In the genomic region with DNA sequence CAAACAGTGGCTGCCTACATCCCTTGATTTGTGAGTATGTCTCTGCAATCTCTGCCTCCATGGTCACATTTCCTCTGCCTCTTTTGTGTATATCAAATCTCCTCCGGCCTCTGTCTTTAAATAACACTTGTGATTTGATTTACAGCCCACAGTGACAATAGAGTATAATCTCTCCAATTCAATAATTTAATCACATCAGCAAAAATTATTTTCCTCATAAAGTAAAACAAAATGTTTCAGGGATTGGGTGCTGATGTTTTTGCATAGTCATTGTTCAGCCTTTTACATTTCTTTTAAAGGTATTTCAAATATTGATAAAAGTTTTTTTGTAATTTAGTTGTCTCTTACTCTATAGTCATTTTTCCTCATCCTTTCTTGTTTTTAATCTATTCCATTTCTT, we compare ENCODE assay signal across 23 cellular contexts.
"Had no signal": no experiment of that assay in that cellular context is flagged by ENCODE, and none has a peak within 500 bp of the region (broad histone marks: within the 10 kb centered on the region; RNA-seq: fewer than 3 reads in every experiment).

No MANE protein-coding gene starts in this region.

- FAIRE-seq: HTR-8/SVneo had no signal

- H3K27ac Mint-ChIP-seq: T-helper 17 cell had no signal

- DNase-seq: Kasumi-1, MM.1S, NCI-H1092 treated with DMSO at 0.1 percent for 48 hours, NCI-H146, NCI-H1694 treated with DMSO at 0.1 percent for 48 hours, NCI-H1930, NCI-H2107, NCI-H2171 treated with DMSO at 0.1 percent for 48 hours, NCI-H345, NCI-H446 treated with DMSO at 0.1 percent for 48 hours, NCI-H510A treated with DMSO at 0.1 percent for 48 hours, NCI-H526, NCI-H748 treated with DMSO at 0.1 percent for 48 hours, SHP77, SK-N-SH, SW 1271, T-helper 1 cell, T-helper 17 cell had no signal

- H3K4me1 Mint-ChIP-seq: T-helper 17 cell had no signal

- H3K9ac ChIP-seq: KMS-11, SK-N-SH had no signal

- H3K27ac ChIP-seq: HL-60, KMS-11, RWPE1 had no signal

- H3K4me3 Mint-ChIP-seq: T-helper 17 cell had no signal

- ATAC-seq: Panc1, T-helper 17 cell had no signal

- H3K27me3 Mint-ChIP-seq: T-helper 17 cell had no signal

- H3K4me2 ChIP-seq: KMS-11, SK-N-SH had no signal

- H3K9me2 ChIP-seq: SK-N-SH had no signal

- H3K9me3 ChIP-seq: SK-N-SH had no signal
